ENCODE assay signal across 8 cellular contexts in the genomic region with DNA sequence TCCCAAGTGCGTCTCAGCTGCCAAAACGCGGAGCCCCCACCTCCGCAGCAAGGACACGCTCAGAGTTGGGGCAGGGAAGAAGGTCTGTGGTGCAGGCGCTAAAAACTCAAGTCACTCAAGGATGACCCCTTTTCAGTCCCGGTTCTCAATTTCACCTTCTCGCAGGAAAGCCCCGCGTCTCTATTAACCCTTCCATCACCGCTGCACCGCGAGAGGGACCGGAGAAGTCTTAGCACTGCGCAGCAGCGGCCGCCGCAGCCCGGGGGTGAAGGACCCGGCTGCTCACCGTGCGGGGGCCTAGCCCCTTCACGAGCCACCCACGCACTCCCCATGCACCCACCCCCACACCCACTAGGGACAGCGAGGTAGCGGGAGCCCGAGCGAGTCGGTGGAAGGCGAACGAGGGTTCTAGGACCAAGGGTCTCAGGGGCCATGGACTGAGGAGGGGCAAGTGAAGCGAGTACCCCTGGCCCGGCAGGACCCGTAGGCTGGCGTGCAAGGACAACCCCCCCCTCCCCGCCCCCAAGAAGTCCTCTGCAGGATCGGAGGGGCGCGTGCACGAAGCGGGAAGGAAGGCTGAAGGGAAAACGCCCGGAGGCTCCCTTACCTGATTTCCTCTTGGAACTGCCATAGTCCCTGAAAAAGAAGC.
DNase-seq lines count a peak whose midpoint lies in the region; ATAC-seq and FAIRE-seq lines count a peak whose summit lies in the region.

No MANE protein-coding gene starts in this region.

- H3K4me3 Mint-ChIP-seq in CD4-positive, alpha-beta memory T cell, result peak overlapping the region; percentile 48 to 79 (median 68)

- POLR2A ChIA-PET in CD4-positive, alpha-beta memory T cell (lab: Charles Lee; ENCODE audit: partially characterized antibody), result interaction anchor here (2.0 kb wide), 1 partner anchor 14 kb away, joined by 5 read pairs; no protein-coding TSS in a partner anchor

- peaks cover 21 to 47% (median 31%) of the 10 kb centered on the region in 4 donors for H3K4me1 Mint-ChIP-seq in CD4-positive, alpha-beta memory T cell

- no peaks in the 10 kb centered on the region for H3K9me3 ChIP-seq in CD4-positive, alpha-beta memory T cell (ENCODE audit: control insufficient read depth in 1 of 2, low read length in 2 of 2)
- no peaks in the 10 kb centered on the region for H3K9me3 ChIP-seq in mononuclear cell (ENCODE audit: low read depth, low read length)

- no peaks in the 10 kb centered on the region for H3K36me3 Mint-ChIP-seq in CD4-positive, alpha-beta memory T cell

- H3K27me3 ChIP-seq in CD4-positive, alpha-beta memory T cell (ENCODE audit: insufficient read depth, low read length), result no peaks in the 10 kb centered on the region
- H3K27me3 ChIP-seq in mononuclear cell (ENCODE audit: insufficient read depth, low read length), result peaks cover 11% of the 10 kb centered on the region

- intact Hi-C loops in CD4-positive, alpha-beta memory T cell (cut with micrococcal nuclease), result no loop called here

- H3K27me3 Mint-ChIP-seq in CD4-positive, alpha-beta memory T cell, result no peaks in the 10 kb centered on the region

- peaks cover 54% of the 10 kb centered on the region for H3K4me1 ChIP-seq in CD4-positive, alpha-beta memory T cell (ENCODE audit: insufficient read depth, low read length)
- H3K4me1 ChIP-seq in mononuclear cell (ENCODE audit: insufficient read depth, low read length), result peaks cover 25% of the 10 kb centered on the region

- H3K27ac Mint-ChIP-seq in CD4-positive, alpha-beta memory T cell, result peak overlapping the region in 3 of 7 donors; percentile 49 to 76 (median 54)

- ATAC-seq in HG03159 (IDR thresholded peaks at IDR 0.05; ENCODE audit: unreplicated experiment), result peak; percentile 63

- no peaks in the 10 kb centered on the region for H3K36me3 ChIP-seq in CD4-positive, alpha-beta memory T cell (ENCODE audit: insufficient read depth, low read length)

- no peaks in the 10 kb centered on the region for H3K9me3 Mint-ChIP-seq in CD4-positive, alpha-beta memory T cell

- H3K4me3 ChIP-seq in CD4-positive, alpha-beta memory T cell (ENCODE audit: low read length in 2 of 2), result peak overlapping the region in 1 of 2 donors; percentile 46
- peak overlapping the region; percentile 31 for H3K4me3 ChIP-seq in mononuclear cell (ENCODE audit: low read length)

- peak in 3 of 5 donors; percentile 25 to 70 (median 33) for DNase-seq in CD4-positive, alpha-beta memory T cell
- peak; percentile 85 for DNase-seq in GM19239 (ENCODE audit: insufficient read length, low spot score)
- DNase-seq in activated T-helper 9 cell treated with anti-CD3 and anti-CD28 coated beads, Interleukin-2, amount 50 U/mL, for 16 hours (ENCODE audit: low read depth), result peak; percentile 26
- DNase-seq in islet precursor cell, result no peak
- DNase-seq in NCI-H2081 (lab: John Stamatoyannopoulos, UW), result no peak
- no peak for DNase-seq in kidney tubule cell (ENCODE audit: low spot score)

- FAIRE-seq in GM19239 (lab: Jason Lieb, UNC), result peak; percentile 90

- CTCF ChIA-PET in CD4-positive, alpha-beta memory T cell (lab: Charles Lee; ENCODE audit: partially characterized antibody), result no interaction called here

- no peak overlapping the region for H3K27ac ChIP-seq in CD4-positive, alpha-beta memory T cell (ENCODE audit: low read depth, low read length)

Comparison
In these comparisons a context has a peak if more than half of its experiments do, and no peak if none do; other contexts are left out.
1. DNase-seq: peak in CD4-positive, alpha-beta memory T cell (3 of 5), GM19239 (single experiment) and activated T-helper 9 cell treated with anti-CD3 and anti-CD28 coated beads, Interleukin-2, amount 50 U/mL, for 16 hours (single experiment); none in islet precursor cell (single experiment), NCI-H2081 (0 of 2) and kidney tubule cell (single experiment).